ENCODE assay signal across 1 cellular context in the genomic region with DNA sequence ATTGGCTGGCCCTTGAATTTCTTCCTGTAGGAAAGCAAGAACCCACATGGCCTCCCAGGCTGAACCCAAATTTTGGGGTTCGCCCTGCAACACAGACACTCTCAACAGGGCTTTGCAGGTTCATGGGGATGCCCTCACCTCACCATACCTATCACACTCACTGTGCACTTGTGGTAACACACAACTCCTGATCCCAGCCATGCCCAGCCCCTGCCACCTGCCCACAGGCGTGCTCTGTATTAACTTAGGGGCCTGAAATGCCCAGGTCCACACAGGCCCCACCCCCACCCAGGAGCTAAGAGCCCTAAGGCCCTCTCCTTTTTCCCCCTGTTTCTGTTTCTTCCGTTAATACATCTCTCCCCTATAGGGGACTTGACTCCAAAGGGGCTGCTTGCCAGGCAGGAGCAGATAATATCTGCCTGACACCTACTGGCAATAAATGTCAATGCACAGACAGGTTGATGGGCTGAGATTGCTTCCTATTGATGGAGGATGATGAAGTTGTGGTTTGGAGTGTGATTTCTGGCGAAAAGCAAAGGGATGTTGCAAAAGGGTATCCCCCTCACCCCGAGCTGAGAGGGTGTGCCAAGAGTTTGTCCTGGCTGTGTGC.
TF ChIP-seq lines count a peak whose summit lies in the region.

No MANE protein-coding gene starts in this region.

TF ChIP-seq in GM23338, 12 proteins besides CTCF, POLR2A, EP300 and RAD21 (continued from another document):
- TF ChIP-seq, protein P1, sequence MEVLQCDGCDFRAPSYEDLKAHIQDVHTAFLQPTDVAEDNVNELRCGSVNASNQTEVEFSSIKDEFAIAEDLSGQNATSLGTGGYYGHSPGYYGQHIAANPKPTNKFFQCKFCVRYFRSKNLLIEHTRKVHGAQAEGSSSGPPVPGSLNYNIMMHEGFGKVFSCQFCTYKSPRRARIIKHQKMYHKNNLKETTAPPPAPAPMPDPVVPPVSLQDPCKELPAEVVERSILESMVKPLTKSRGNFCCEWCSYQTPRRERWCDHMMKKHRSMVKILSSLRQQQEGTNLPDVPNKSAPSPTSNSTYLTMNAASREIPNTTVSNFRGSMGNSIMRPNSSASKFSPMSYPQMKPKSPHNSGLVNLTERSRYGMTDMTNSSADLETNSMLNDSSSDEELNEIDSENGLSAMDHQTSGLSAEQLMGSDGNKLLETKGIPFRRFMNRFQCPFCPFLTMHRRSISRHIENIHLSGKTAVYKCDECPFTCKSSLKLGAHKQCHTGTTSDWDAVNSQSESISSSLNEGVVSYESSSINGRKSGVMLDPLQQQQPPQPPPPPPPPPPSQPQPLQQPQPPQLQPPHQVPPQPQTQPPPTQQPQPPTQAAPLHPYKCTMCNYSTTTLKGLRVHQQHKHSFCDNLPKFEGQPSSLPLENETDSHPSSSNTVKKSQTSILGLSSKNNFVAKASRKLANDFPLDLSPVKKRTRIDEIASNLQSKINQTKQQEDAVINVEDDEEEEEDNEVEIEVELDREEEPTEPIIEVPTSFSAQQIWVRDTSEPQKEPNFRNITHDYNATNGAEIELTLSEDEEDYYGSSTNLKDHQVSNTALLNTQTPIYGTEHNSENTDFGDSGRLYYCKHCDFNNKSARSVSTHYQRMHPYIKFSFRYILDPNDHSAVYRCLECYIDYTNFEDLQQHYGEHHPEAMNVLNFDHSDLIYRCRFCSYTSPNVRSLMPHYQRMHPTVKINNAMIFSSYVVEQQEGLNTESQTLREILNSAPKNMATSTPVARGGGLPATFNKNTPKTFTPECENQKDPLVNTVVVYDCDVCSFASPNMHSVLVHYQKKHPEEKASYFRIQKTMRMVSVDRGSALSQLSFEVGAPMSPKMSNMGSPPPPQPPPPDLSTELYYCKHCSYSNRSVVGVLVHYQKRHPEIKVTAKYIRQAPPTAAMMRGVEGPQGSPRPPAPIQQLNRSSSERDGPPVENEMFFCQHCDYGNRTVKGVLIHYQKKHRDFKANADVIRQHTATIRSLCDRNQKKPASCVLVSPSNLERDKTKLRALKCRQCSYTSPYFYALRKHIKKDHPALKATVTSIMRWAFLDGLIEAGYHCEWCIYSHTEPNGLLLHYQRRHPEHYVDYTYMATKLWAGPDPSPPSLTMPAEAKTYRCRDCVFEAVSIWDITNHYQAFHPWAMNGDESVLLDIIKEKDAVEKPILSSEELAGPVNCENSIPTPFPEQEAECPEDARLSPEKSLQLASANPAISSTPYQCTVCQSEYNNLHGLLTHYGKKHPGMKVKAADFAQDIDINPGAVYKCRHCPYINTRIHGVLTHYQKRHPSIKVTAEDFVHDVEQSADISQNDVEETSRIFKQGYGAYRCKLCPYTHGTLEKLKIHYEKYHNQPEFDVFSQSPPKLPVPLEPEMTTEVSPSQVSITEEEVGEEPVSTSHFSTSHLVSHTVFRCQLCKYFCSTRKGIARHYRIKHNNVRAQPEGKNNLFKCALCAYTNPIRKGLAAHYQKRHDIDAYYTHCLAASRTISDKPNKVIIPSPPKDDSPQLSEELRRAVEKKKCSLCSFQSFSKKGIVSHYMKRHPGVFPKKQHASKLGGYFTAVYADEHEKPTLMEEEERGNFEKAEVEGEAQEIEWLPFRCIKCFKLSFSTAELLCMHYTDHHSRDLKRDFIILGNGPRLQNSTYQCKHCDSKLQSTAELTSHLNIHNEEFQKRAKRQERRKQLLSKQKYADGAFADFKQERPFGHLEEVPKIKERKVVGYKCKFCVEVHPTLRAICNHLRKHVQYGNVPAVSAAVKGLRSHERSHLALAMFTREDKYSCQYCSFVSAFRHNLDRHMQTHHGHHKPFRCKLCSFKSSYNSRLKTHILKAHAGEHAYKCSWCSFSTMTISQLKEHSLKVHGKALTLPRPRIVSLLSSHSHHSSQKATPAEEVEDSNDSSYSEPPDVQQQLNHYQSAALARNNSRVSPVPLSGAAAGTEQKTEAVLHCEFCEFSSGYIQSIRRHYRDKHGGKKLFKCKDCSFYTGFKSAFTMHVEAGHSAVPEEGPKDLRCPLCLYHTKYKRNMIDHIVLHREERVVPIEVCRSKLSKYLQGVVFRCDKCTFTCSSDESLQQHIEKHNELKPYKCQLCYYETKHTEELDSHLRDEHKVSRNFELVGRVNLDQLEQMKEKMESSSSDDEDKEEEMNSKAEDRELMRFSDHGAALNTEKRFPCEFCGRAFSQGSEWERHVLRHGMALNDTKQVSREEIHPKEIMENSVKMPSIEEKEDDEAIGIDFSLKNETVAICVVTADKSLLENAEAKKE (CRISPR knock-in tag; IDR thresholded peaks at IDR 0.05) = no peak
- TF ChIP-seq NANOG (IDR thresholded peaks at IDR 0.05; ENCODE audit: borderline replicate concordance) (no peak), STAT1 (IDR thresholded peaks at IDR 0.05; ENCODE audit: unreplicated experiment) (no peak), CREB1 (CRISPR knock-in tag; IDR thresholded peaks at IDR 0.05; ENCODE audit: low read depth) (no peak), JUNB (IDR thresholded peaks at IDR 0.05; ENCODE audit: unreplicated experiment) (no peak)
- TF ChIP-seq, protein P2, sequence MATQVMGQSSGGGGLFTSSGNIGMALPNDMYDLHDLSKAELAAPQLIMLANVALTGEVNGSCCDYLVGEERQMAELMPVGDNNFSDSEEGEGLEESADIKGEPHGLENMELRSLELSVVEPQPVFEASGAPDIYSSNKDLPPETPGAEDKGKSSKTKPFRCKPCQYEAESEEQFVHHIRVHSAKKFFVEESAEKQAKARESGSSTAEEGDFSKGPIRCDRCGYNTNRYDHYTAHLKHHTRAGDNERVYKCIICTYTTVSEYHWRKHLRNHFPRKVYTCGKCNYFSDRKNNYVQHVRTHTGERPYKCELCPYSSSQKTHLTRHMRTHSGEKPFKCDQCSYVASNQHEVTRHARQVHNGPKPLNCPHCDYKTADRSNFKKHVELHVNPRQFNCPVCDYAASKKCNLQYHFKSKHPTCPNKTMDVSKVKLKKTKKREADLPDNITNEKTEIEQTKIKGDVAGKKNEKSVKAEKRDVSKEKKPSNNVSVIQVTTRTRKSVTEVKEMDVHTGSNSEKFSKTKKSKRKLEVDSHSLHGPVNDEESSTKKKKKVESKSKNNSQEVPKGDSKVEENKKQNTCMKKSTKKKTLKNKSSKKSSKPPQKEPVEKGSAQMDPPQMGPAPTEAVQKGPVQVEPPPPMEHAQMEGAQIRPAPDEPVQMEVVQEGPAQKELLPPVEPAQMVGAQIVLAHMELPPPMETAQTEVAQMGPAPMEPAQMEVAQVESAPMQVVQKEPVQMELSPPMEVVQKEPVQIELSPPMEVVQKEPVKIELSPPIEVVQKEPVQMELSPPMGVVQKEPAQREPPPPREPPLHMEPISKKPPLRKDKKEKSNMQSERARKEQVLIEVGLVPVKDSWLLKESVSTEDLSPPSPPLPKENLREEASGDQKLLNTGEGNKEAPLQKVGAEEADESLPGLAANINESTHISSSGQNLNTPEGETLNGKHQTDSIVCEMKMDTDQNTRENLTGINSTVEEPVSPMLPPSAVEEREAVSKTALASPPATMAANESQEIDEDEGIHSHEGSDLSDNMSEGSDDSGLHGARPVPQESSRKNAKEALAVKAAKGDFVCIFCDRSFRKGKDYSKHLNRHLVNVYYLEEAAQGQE (IDR thresholded peaks at IDR 0.05; ENCODE audit: unreplicated experiment) = no peak
